In the genomic region with DNA sequence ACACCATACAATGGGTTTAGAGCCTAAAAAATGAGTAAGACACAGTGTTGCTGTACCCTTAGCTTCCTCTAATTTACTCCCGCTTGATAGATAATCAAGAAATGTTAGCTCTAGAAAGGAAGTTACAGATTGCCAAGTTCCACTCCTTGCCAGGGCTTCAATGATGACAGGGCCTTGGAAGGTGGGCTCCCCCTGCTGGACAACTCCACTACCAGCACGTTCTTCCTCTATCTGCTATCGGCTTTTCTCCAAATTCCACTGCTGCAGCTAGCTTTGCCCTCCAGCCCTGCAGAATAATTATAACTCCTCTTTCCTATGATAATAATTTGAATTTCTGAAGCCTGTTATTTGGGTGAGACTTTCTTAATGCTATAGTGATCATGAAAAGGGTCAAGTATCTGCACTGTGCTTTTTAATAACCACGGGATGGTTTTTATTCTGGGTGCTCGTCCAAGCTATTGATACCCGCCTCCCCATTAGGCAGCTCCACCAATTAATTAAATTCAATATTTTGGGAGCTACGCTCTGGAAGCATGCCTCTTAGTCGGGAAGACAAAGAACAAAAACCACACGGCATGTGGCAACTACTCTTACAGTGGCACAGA, we compare ENCODE assay signal across 1 cellular context.
TF ChIP-seq lines count a peak whose summit lies in the region.

No MANE protein-coding gene starts in this region.

TF ChIP-seq in HCT116, 20 proteins besides CTCF, POLR2A, EP300 and RAD21 (continued from another document):
- TF ChIP-seq YY1 (IDR thresholded peaks at IDR 0.05; ENCODE audit: extremely low read depth, insufficient replicate concordance, low read depth, low read length) (no peak), FOSL1 (IDR thresholded peaks at IDR 0.05; ENCODE audit: low read depth) (no peak)
- TF ChIP-seq, protein P1, sequence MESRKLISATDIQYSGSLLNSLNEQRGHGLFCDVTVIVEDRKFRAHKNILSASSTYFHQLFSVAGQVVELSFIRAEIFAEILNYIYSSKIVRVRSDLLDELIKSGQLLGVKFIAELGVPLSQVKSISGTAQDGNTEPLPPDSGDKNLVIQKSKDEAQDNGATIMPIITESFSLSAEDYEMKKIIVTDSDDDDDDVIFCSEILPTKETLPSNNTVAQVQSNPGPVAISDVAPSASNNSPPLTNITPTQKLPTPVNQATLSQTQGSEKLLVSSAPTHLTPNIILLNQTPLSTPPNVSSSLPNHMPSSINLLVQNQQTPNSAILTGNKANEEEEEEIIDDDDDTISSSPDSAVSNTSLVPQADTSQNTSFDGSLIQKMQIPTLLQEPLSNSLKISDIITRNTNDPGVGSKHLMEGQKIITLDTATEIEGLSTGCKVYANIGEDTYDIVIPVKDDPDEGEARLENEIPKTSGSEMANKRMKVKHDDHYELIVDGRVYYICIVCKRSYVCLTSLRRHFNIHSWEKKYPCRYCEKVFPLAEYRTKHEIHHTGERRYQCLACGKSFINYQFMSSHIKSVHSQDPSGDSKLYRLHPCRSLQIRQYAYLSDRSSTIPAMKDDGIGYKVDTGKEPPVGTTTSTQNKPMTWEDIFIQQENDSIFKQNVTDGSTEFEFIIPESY (IDR thresholded peaks at IDR 0.05; ENCODE audit: extremely low read depth, insufficient replicate concordance, low read length), result no peak
TF ChIP-seq in HCT116: peak in this region for 0.
